In the genomic region with DNA sequence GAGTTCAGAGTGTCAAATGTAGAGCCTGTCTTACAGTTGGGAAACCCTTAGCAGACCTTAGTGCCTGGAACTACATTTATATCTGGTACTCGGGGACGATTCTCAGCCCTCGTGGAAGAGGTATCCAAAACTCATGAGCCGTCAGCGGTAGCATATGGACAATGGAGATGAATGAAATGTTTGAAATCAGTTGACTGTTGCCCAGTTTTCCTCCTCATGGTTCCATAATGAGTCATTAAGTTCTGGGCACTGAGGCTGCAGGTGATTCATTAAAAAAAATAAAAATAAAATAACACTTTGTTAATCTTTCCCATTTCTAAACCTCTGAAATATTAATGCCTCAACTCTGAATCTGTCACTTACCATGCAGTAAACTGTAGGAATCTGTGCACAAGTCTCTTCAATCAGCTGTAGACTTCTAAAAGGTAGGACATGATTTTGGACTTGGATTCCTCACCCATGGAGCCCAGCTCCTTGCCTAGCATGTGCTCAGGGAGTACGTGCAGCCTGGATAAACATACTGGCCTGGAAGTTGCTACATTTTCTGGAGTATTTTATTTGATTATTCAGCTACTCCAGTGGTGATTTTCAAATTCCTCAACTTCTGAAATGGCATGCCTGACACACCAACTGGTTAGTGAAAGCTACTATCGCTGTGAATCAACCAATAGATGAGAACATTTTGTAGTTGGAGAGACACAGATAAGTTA, we compare ENCODE assay signal across 20 cellular contexts.
"Had no signal": no experiment of that assay in that cellular context is flagged by ENCODE, and none has a peak within 500 bp of the region (broad histone marks: within the 10 kb centered on the region; RNA-seq: fewer than 3 reads in every experiment).

No MANE protein-coding gene starts in this region.

- H3K27me3 ChIP-seq: body of pancreas, ovary, right atrium auricular region, spleen, thyroid gland had no signal

- H3K36me3 ChIP-seq: ovary, prostate gland, right atrium auricular region, spleen, thyroid gland had no signal

- H3K4me1 ChIP-seq: body of pancreas, prostate gland, right atrium auricular region, spleen, thyroid gland had no signal

- DNase-seq: activated CD4-positive, alpha-beta T cell treated with anti-CD3 and anti-CD28 coated beads for 1 hour; activated CD4-positive, alpha-beta T cell treated with anti-CD3 and anti-CD28 coated beads, Interleukin-2, amount 50 U/mL, for 1 hour; activated CD8-positive, alpha-beta T cell treated with anti-CD3 and anti-CD28 coated beads, Interleukin-2, amount 10 ng/mL, durations not matched to agents 7 days and 5 days; activated T-cell treated with anti-CD3 and anti-CD28 coated beads, Interleukin-2, amount 50 U/mL, for 1 hour; body of pancreas; caudate nucleus; effector CD4-positive, alpha-beta T cell; erythroblast; foreskin fibroblast; immature natural killer cell; left ventricle myocardium superior; ovary; spleen; stimulated activated CD4-positive, alpha-beta T cell treated with anti-CD3 and anti-CD28 coated beads, Interleukin-4, amount 100 ng/mL, for 24 hours; stimulated activated naive CD8-positive, alpha-beta T cell treated with anti-CD3 and anti-CD28 coated beads, Interleukin-15, Interleukin-2, amounts not matched to agents 100 U/mL and 50 U/mL, for 24 hours; T-helper 2 cell; thyroid gland had no signal

- H3K9me3 ChIP-seq: body of pancreas, ovary, prostate gland, right atrium auricular region, thyroid gland had no signal

- H3K4me3 ChIP-seq: body of pancreas, ovary, prostate gland, right atrium auricular region, spleen, thyroid gland had no signal

- H3K27ac ChIP-seq: body of pancreas, ovary, prostate gland, right atrium auricular region, spleen, thyroid gland, VCaP had no signal
